ENCODE assay signal across 8 cellular contexts in the genomic region with DNA sequence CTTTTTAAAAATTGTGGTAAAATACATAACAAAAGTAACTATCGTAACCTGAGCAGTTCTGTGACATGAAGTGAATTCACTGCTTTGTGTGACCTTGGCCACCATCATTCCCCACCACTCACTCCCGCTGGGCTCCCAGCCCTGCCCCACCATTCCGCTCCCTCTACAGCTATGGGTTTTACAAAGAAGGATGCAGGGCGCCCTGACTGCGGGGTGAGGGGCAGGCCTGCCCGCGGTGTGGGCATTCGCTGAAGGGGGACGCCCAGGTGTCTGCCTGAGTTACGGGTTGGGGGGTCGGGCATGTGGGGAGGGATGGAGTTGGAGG. TPM values are rescaled to one million over a fixed set of nuclear protein-coding genes. Genes with fewer than 3 reads are reported as not detected.
DNase-seq lines count a peak whose midpoint lies in the region; ATAC-seq and TF ChIP-seq lines count a peak whose summit lies in the region.

A gene with protein sequence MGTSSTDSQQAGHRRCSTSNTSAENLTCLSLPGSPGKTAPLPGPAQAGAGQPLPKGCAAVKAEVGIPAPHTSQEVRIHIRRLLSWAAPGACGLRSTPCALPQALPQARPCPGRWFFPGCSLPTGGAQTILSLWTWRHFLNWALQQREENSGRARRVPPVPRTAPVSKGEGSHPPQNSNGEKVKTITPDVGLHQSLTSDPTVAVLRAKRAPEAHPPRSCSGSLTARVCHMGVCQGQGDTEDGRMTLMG (minus strand): TSS at position 38 of the 325 bp plus-strand sequence. CDS start 335 bp downstream, outside the sequence.

- H3K27me3 ChIP-seq in dorsolateral prefrontal cortex, result no peaks in the 10 kb centered on the region

- peaks cover 3% of the 10 kb centered on the region for H3K4me1 Mint-ChIP-seq in Calu3 (ENCODE audit: low read depth, unreplicated experiment)
- H3K4me1 Mint-ChIP-seq in nephron progenitor cell, result peaks cover 12% of the 10 kb centered on the region

- ATAC-seq in GM21526 (IDR thresholded peaks at IDR 0.05; ENCODE audit: low FRiP score, unreplicated experiment) (no peak), GM19397 (IDR thresholded peaks at IDR 0.05; ENCODE audit: unreplicated experiment) (no peak), GM21576 (IDR thresholded peaks at IDR 0.05; ENCODE audit: unreplicated experiment) (no peak)

- no TSS peak for BruUV-seq in Calu3 (replicated peaks; lab: Mats Ljungman, UMichigan)

- H3K4me3 Mint-ChIP-seq in Calu3 (ENCODE audit: low read depth, unreplicated experiment) (peak within 1 kb of the TSS; percentile 89), nephron progenitor cell (peak within 1 kb of the TSS; percentile 89)

- H3K4me3 ChIP-seq in LNCaP clone FGC (ENCODE audit: low read depth, low read length) (peak within 1 kb of the TSS; percentile 62), dorsolateral prefrontal cortex (peak within 1 kb of the TSS; percentile 48 to 91 (median 72))

- intact Hi-C loops in Calu3 (cut with micrococcal nuclease; ENCODE audit: unreplicated experiment) (no loop called here), dorsolateral prefrontal cortex (cut with DNase I) (loop anchor here in 1 of 2 donors (10.0 kb wide), 1 partner anchor 143 kb away; no protein-coding TSS in a partner anchor)

- no peaks in the 10 kb centered on the region for H3K27me3 Mint-ChIP-seq in Calu3 (ENCODE audit: unreplicated experiment)
- peaks cover 5% of the 10 kb centered on the region for H3K27me3 Mint-ChIP-seq in nephron progenitor cell (ENCODE audit: low read depth, poor library complexity)

- peak within 1 kb of the TSS; percentile 98 for H3K27ac Mint-ChIP-seq in Calu3 (ENCODE audit: unreplicated experiment)
- H3K27ac Mint-ChIP-seq in nephron progenitor cell, result no peak within 1 kb of the TSS

- DNase-seq in Calu3 (no peak), LNCaP clone FGC (ENCODE audit: low read depth) (no peak), dorsolateral prefrontal cortex (no peak), nephron progenitor cell (no peak), SKM-1 (lab: John Stamatoyannopoulos, UW; ENCODE audit: unreplicated experiment) (no peak)

- no peaks in the 10 kb centered on the region for H3K9me3 Mint-ChIP-seq in Calu3 (ENCODE audit: low read depth, unreplicated experiment)
- H3K9me3 Mint-ChIP-seq in nephron progenitor cell, result no peaks in the 10 kb centered on the region

- TF ChIP-seq CTCF in Calu3 (IDR thresholded peaks at IDR 0.05; ENCODE audit: unreplicated experiment) (no peak), LNCaP clone FGC (IDR thresholded peaks at IDR 0.05; ENCODE audit: control insufficient read depth, extremely low read depth, insufficient read depth) (no peak), dorsolateral prefrontal cortex (IDR thresholded peaks at IDR 0.05 in 54 of 56, conservative IDR thresholded peaks at IDR 0.05 in 2 of 56; ENCODE audit: low read depth in 1 of 56, partially characterized antibody in 56 of 56) (no peak), nephron progenitor cell (IDR thresholded peaks at IDR 0.05) (no peak)

- CTCF ChIA-PET in Calu3 (lab: Charles Lee), result interaction anchor here (0.6 to 1.6 kb wide), 3 partner anchors 11 to 1682 kb away, joined by 3 to 4 read pairs (median 4); no protein-coding TSS in a partner anchor

- peak within 1 kb of the TSS; percentile 42 to 96 (median 87) for H3K27ac ChIP-seq in dorsolateral prefrontal cortex

- peaks cover 60% of the 10 kb centered on the region for H3K36me3 Mint-ChIP-seq in Calu3 (ENCODE audit: insufficient read depth, unreplicated experiment)
- no peaks in the 10 kb centered on the region for H3K36me3 Mint-ChIP-seq in nephron progenitor cell (ENCODE audit: low read depth)

RNA-seq across cellular contexts. Expression of the gene that starts here (rescaled TPM):
- total RNA-seq in Calu3 (2022) (0.86 and 0.90 TPM in 2 replicates), dorsolateral prefrontal cortex (1 to 10 TPM in 12 of 120 experiments, under 1 TPM in 39, not detected in 69; 0.32 to 1.7 (median 0.77) TPM)
